In the genomic region with DNA sequence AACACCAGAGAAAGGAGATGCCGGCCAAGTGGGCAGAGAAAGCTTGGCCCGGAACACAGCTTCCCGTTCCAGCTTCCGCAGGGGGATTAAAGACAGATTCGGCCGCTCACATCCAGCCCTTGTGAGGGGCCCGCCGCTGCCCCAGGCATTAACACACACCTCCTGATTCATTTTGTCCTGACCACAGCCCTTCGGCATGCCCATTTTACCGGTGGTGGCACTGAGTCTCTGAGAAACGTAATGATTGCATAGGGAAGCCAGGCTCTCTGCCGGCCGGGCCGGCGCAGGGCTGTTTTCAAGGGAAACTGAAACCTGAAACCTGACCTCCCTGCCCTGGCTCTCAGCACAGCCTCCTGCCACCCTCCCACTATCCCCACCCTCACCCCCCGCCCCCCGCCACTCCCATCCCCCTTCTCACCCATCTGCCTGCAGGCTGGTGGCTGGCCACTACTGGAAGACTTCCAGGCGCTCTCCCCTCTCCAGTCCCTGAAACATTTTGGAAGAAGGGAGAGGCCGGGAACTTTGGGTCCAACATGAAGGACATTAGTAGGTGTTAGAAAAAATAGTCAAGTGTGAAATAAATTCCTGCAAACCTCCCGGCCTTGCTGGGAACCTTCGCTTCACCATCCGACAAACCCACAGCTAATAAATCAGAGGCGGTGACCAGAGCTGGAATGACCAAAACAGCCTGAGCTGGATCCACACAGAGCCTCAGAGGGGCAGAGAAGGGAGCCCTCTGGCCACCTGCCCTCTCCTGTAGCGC, we compare ENCODE assay signal across 1 cellular context.
TF ChIP-seq lines count a peak whose summit lies in the region.

No MANE protein-coding gene starts in this region.

TF ChIP-seq in H1, 55 proteins besides CTCF, POLR2A, EP300 and RAD21 (continued from another document):
- 0 out of 4 replicates have a peak, but pooled peaks of 1 of the 2 experiments have one; percentile 56 for TF ChIP-seq HDAC2 (IDR thresholded peaks at IDR 0.05; ENCODE audit: borderline replicate concordance in 1 of 2, low read depth in 2 of 2, low read length in 2 of 2)
- no peak for TF ChIP-seq NANOG (IDR thresholded peaks at IDR 0.05; ENCODE audit: insufficient read depth, low read depth, low read length, poor library complexity, severe bottlenecking)
- peak; percentile 84; the same call in 1 of the 2 replicates for TF ChIP-seq KDM1A (IDR thresholded peaks at IDR 0.05; ENCODE audit: borderline replicate concordance, low read length)
- TF ChIP-seq, protein P1, sequence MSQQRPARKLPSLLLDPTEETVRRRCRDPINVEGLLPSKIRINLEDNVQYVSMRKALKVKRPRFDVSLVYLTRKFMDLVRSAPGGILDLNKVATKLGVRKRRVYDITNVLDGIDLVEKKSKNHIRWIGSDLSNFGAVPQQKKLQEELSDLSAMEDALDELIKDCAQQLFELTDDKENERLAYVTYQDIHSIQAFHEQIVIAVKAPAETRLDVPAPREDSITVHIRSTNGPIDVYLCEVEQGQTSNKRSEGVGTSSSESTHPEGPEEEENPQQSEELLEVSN (IDR thresholded peaks at IDR 0.05), result no peak
- TF ChIP-seq TEAD4 (IDR thresholded peaks at IDR 0.05; ENCODE audit: low read depth, low read length), result no peak
- TF ChIP-seq, protein P2, sequence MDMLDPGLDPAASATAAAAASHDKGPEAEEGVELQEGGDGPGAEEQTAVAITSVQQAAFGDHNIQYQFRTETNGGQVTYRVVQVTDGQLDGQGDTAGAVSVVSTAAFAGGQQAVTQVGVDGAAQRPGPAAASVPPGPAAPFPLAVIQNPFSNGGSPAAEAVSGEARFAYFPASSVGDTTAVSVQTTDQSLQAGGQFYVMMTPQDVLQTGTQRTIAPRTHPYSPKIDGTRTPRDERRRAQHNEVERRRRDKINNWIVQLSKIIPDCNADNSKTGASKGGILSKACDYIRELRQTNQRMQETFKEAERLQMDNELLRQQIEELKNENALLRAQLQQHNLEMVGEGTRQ (IDR thresholded peaks at IDR 0.05; ENCODE audit: low read length), result no peak
- no peak for TF ChIP-seq JUND (IDR thresholded peaks at IDR 0.05; ENCODE audit: low read length)
